ENCODE assay signal across 8 cellular contexts in genomic region chr1:21324368-21325137, GRCh38. TPM values are rescaled to one million over a fixed set of nuclear protein-coding genes. Genes with fewer than 3 reads are reported as not detected.
DNase-seq lines count a peak whose midpoint lies in the region; ATAC-seq and TF ChIP-seq lines count a peak whose summit lies in the region.

No MANE protein-coding gene starts in this region.

- H3K27ac ChIP-seq in esophagus (ENCODE audit: low read depth in 2 of 2, low read length in 1 of 2) (peak overlapping the region; percentile 61 to 96), neutrophil (peak overlapping the region; percentile 98)

- WGBS in esophagus, 2 donors, result 4 to 8% methylated on average over 14 of the region's 14 CpGs

- H3K4me1 ChIP-seq in esophagus (ENCODE audit: control insufficient read depth in 2 of 2, insufficient read depth in 2 of 2, low read length in 1 of 2), result peaks cover 25 to 27% of the 10 kb centered on the region in 2 donors
- peaks cover 69 to 70% of the 10 kb centered on the region in 2 experiments for H3K4me1 ChIP-seq in neutrophil (ENCODE audit: control insufficient read depth in 1 of 2, insufficient read depth in 1 of 2, low read depth in 1 of 2, low read length in 1 of 2)

- H3K9me3 ChIP-seq in esophagus (ENCODE audit: control insufficient read depth in 2 of 2, insufficient read depth in 1 of 2, low read depth in 1 of 2, low read length in 1 of 2), result no peaks in the 10 kb centered on the region
- H3K9me3 ChIP-seq in neutrophil, result no peaks in the 10 kb centered on the region

- H3K4me3 ChIP-seq in GM06990 (replicated peaks; ENCODE audit: low read depth, low read length) (no peak overlapping the region), esophagus (ENCODE audit: low read depth in 1 of 2, low read length in 2 of 2) (no peak overlapping the region), neutrophil (ENCODE audit: low read depth in 1 of 2, low read length in 1 of 2) (peak overlapping the region; percentile 50 to 56)

- TF ChIP-seq CTCF in GM06990 (IDR thresholded peaks at IDR 0.05; ENCODE audit: insufficient read depth, low read length, poor library complexity, severe bottlenecking) (no peak), neutrophil (IDR thresholded peaks at IDR 0.05) (peak; percentile 13)

- no peak for ATAC-seq in HG02981 (IDR thresholded peaks at IDR 0.05; ENCODE audit: unreplicated experiment)

- H3K27me3 ChIP-seq in GM06990 (replicated peaks; ENCODE audit: control insufficient read depth, insufficient read depth, low read length), result no peaks in the 10 kb centered on the region
- H3K27me3 ChIP-seq in esophagus (ENCODE audit: control insufficient read depth in 1 of 2, insufficient read depth in 2 of 2, low read length in 2 of 2), result no peaks in the 10 kb centered on the region
- H3K27me3 ChIP-seq in neutrophil, result no peaks in the 10 kb centered on the region

- DNase-seq in GM06990 (ENCODE audit: extremely low read depth, insufficient read length) (peak; percentile 51), NCI-H460 (ENCODE audit: extremely low read depth, low read depth) (peak; percentile 76), stromal cell of bone marrow (ENCODE audit: low read depth) (peak; percentile 91), NCI-H1930 (lab: John Stamatoyannopoulos, UW) (no peak)
- peak; percentile 75 for DNase-seq in activated CD8-positive, alpha-beta memory T cell treated with anti-CD3 and anti-CD28 coated beads, Interleukin-2, amount 50 U/mL, for 4 hours

- H3K36me3 ChIP-seq in GM06990 (ENCODE audit: control insufficient read depth, insufficient read depth, low read length), result no peaks in the 10 kb centered on the region
- no peaks in the 10 kb centered on the region for H3K36me3 ChIP-seq in esophagus (ENCODE audit: control insufficient read depth in 2 of 2, insufficient read depth in 2 of 2, low read length in 1 of 2)
- H3K36me3 ChIP-seq in neutrophil, result no peaks in the 10 kb centered on the region

RNA-seq across cellular contexts. Expression of gene ECE1, which starts 34.3 kb away (rescaled TPM):
- total RNA-seq in NCI-H460 (2014; rRNA removed; shearing (Covaris generic)), result 72.8 and 79.5 TPM in 2 replicates
- 51.6 and 72.7 TPM in 2 replicates for polyA plus RNA-seq in NCI-H460 (2014; cell fraction: nucleus; rRNA removed)
- polyA plus RNA-seq in esophagus, result 10 to 100 TPM; 12.4 to 14.2 TPM

Comparison
In these comparisons a context has a peak if more than half of its experiments do, and no peak if none do; other contexts are left out.
1. DNase-seq: peak in GM06990 (single experiment), NCI-H460 (single experiment), activated CD8-positive, alpha-beta memory T cell treated with anti-CD3 and anti-CD28 coated beads, Interleukin-2, amount 50 U/mL, for 4 hours (single experiment) and stromal cell of bone marrow (single experiment); none in NCI-H1930 (0 of 2).
2. H3K4me3 ChIP-seq: peak in neutrophil (2 of 2); none in GM06990 (single experiment) and esophagus (0 of 2).